8 cellular contexts compared by ENCODE assay signal in the genomic region with DNA sequence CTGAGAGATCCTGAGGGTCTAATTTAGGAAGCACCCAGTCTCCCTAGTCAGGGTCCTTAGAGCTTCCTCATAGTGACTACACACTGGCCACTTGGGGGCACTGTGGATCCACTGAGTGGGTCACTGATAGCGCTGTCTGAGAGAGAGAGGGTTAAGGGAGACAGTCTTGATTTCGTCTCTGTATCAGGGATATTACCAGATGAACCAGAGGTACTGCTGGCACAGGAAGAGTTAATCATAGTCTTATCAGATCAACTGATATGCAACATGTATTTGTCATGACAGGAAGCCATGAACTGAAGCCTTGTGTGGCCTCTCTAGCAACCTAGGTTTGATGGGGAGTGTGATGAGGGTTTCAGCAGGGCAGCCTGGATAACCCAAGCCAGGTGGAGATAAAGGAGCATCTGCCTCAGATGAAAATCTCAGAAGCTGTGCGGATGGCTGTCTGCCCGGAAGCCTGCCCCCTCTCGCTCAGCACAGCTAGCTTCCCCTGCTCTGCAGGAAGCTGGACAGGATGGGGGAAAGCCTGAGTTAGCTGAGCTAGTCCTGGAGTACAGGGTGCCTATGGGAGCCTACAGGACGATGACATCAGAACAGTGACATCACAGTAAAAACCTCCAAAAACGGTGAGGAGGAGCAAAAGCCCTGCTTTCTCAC.
DNase-seq lines count a peak whose midpoint lies in the region; ATAC-seq and TF ChIP-seq lines count a peak whose summit lies in the region.

No MANE protein-coding gene starts in this region.

- peaks cover 3% of the 10 kb centered on the region for H3K36me3 Mint-ChIP-seq in activated CD8-positive, alpha-beta T cell treated with anti-CD3 and anti-CD28 coated beads for 36 hours (ENCODE audit: low read depth)
- H3K36me3 Mint-ChIP-seq in effector memory CD8-positive, alpha-beta T cell (ENCODE audit: insufficient read depth): no peaks in the 10 kb centered on the region
- no peaks in the 10 kb centered on the region for H3K36me3 Mint-ChIP-seq in neural crest cell (ENCODE audit: low read depth)

- no peaks in the 10 kb centered on the region for H3K9me3 ChIP-seq in stomach

- peak overlapping the region; percentile 60 for H3K4me3 Mint-ChIP-seq in activated CD8-positive, alpha-beta T cell treated with anti-CD3 and anti-CD28 coated beads for 36 hours
- H3K4me3 Mint-ChIP-seq in effector memory CD8-positive, alpha-beta T cell: peak overlapping the region; percentile 32 to 51
- H3K4me3 Mint-ChIP-seq in neural crest cell: no peak overlapping the region

- H3K27ac Mint-ChIP-seq in activated CD8-positive, alpha-beta T cell treated with anti-CD3 and anti-CD28 coated beads for 36 hours: peak overlapping the region; percentile 84
- peak overlapping the region; percentile 33 to 67 for H3K27ac Mint-ChIP-seq in effector memory CD8-positive, alpha-beta T cell
- H3K27ac Mint-ChIP-seq in neural crest cell (ENCODE audit: unreplicated experiment): no peak overlapping the region

- no peaks in the 10 kb centered on the region for H3K4me1 ChIP-seq in stomach

- no peaks in the 10 kb centered on the region for H3K27me3 Mint-ChIP-seq in activated CD8-positive, alpha-beta T cell treated with anti-CD3 and anti-CD28 coated beads for 36 hours
- peaks cover 5 to 7% of the 10 kb centered on the region in 2 donors for H3K27me3 Mint-ChIP-seq in effector memory CD8-positive, alpha-beta T cell
- peaks cover 24% of the 10 kb centered on the region for H3K27me3 Mint-ChIP-seq in neural crest cell (ENCODE audit: low read depth)

- H3K27ac ChIP-seq in stomach: no peak overlapping the region

- peak; percentile 65 for DNase-seq in Ammon's horn (ENCODE audit: low spot score)
- DNase-seq in NCI-H69 (lab: John Stamatoyannopoulos, UW): peak; percentile 55
- peak; percentile 85 for DNase-seq in activated CD8-positive, alpha-beta T cell treated with anti-CD3 and anti-CD28 coated beads for 36 hours
- peak; percentile 34 to 51 (median 38) for DNase-seq in effector memory CD8-positive, alpha-beta T cell
- DNase-seq in neural crest cell (ENCODE audit: low read depth, low spot score): peak; percentile 65
- DNase-seq in stomach: peak; percentile 50

- no peak for TF ChIP-seq EP300 in stomach (IDR thresholded peaks at IDR 0.05)

- H3K36me3 ChIP-seq in stomach: no peaks in the 10 kb centered on the region

- H3K27me3 ChIP-seq in stomach: peaks cover 0 to 11% (median 0%) of the 10 kb centered on the region in 3 donors

- no peak overlapping the region for H3K4me3 ChIP-seq in stomach

- intact Hi-C loops in activated CD8-positive, alpha-beta T cell treated with anti-CD3 and anti-CD28 coated beads for 36 hours (cut with micrococcal nuclease): loop anchor here (5.0 to 10.0 kb wide), 2 partner anchors 50 to 272 kb away; no protein-coding TSS in a partner anchor
- intact Hi-C loops in stomach (cut with DNase I; ENCODE audit: low total_unique reads): no loop called here

- TF ChIP-seq CTCF in activated CD8-positive, alpha-beta T cell treated with anti-CD3 and anti-CD28 coated beads for 36 hours (IDR thresholded peaks at IDR 0.05): peak; percentile 58
- TF ChIP-seq CTCF in neural crest cell (conservative IDR thresholded peaks at IDR 0.05) (peak; percentile 82), stomach (IDR thresholded peaks at IDR 0.05) (peak in 5 of 7 experiments; percentile 18 to 34 (median 22))

- POLR2A ChIA-PET in activated CD8-positive, alpha-beta T cell treated with anti-CD3 and anti-CD28 coated beads for 36 hours (lab: Charles Lee): interaction anchor here (0.6 to 3.3 kb wide), 7 partner anchors 19 to 279 kb away, joined by 3 to 15 read pairs (median 3); no protein-coding TSS in a partner anchor

- TF ChIP-seq POLR2A in stomach (IDR thresholded peaks at IDR 0.05): no peak

- H3K4me1 Mint-ChIP-seq in activated CD8-positive, alpha-beta T cell treated with anti-CD3 and anti-CD28 coated beads for 36 hours (ENCODE audit: low read depth): peaks cover 29% of the 10 kb centered on the region
- H3K4me1 Mint-ChIP-seq in effector memory CD8-positive, alpha-beta T cell (ENCODE audit: low read depth in 2 of 2): peaks cover 2 to 8% of the 10 kb centered on the region in 2 donors
- H3K4me1 Mint-ChIP-seq in neural crest cell: peaks cover 3% of the 10 kb centered on the region

- CTCF ChIA-PET in activated CD8-positive, alpha-beta T cell treated with anti-CD3 and anti-CD28 coated beads for 36 hours (lab: Charles Lee): interaction anchor here (0.5 to 6.1 kb wide), 42 partner anchors 8 to 686 kb away, joined by 3 to 39 read pairs (median 5); a partner anchor contains a TSS

- ATAC-seq in GM18867 (IDR thresholded peaks at IDR 0.05; ENCODE audit: unreplicated experiment): peak; percentile 96
- peak; percentile 85 for ATAC-seq in HG03095 (IDR thresholded peaks at IDR 0.05; ENCODE audit: unreplicated experiment)
- ATAC-seq in activated CD8-positive, alpha-beta T cell treated with anti-CD3 and anti-CD28 coated beads for 36 hours: peak; percentile 93
- ATAC-seq in effector memory CD8-positive, alpha-beta T cell (replicated peaks): peak; percentile 84

- WGBS in stomach, 5 donors: 11 to 22% (median 13%) methylated on average over 4 to 7 of the region's 7 CpGs

- H3K9me3 Mint-ChIP-seq in activated CD8-positive, alpha-beta T cell treated with anti-CD3 and anti-CD28 coated beads for 36 hours: no peaks in the 10 kb centered on the region
- no peaks in the 10 kb centered on the region for H3K9me3 Mint-ChIP-seq in effector memory CD8-positive, alpha-beta T cell
- H3K9me3 Mint-ChIP-seq in neural crest cell: no peaks in the 10 kb centered on the region

Comparison
In these comparisons a context has a peak if more than half of its experiments do, and no peak if none do; other contexts are left out.
1. CTCF ChIP-seq: peak in every context shown above with its lines; median percentile 82 in neural crest cell; 58 in activated CD8-positive, alpha-beta T cell treated with anti-CD3 and anti-CD28 coated beads for 36 hours; 22 in stomach.